Comparison of ENCODE assay signal across 1 cellular context in the genomic region with DNA sequence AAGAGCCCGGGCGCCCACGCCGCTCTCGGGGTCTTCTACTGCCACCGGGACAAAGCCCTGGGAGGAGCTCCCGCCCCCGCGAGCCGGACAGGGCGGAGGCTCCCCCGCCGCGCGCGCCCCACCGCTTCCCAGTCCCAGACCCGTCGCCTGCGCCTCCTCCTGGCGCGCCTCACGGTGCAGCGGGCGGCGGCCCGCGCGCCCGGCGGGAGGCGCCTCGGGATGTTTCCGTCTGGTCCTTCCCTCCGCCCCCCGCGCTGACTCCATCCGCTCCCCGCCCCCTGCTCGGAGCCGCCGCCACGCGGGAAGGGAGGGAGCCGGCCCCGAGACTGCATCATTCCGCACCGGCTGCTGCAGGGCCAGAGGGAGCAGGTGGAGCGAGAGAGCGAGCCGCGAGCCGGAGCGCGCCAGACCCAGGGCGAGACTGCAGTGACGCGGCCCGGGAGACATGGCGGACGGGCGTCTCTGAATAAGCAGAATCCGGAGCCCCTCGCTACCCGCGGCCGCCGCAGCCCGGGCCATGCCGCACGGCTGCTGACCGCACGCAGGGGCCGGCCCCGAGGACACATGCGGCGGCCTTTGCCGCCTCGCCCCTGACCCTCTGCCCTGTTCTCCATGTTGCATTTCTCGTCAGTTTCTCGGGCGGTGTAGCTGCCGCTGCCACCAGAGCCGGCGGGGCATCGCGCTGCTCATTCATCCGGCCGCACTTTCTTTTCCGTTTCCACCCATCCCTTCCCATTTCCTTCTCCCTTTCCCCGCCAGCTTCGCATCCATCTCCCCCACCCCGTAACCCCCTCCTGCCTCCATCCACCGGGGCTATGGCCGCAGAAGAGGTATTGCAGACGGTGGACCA.
TF ChIP-seq lines count a peak whose summit lies in the region.

A gene (plus strand): TSS at position 331 of the 850 bp plus-strand sequence. CDS start 485 bp downstream, at position 816.

TF ChIP-seq in K562, 482 proteins besides CTCF, POLR2A, EP300 and RAD21 (continued from another document and continues in another):
- TF ChIP-seq, protein P1, sequence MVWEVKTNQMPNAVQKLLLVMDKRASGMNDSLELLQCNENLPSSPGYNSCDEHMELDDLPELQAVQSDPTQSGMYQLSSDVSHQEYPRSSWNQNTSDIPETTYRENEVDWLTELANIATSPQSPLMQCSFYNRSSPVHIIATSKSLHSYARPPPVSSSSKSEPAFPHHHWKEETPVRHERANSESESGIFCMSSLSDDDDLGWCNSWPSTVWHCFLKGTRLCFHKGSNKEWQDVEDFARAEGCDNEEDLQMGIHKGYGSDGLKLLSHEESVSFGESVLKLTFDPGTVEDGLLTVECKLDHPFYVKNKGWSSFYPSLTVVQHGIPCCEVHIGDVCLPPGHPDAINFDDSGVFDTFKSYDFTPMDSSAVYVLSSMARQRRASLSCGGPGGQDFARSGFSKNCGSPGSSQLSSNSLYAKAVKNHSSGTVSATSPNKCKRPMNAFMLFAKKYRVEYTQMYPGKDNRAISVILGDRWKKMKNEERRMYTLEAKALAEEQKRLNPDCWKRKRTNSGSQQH (CRISPR knock-in tag; IDR thresholded peaks at IDR 0.05): no peak
- TF ChIP-seq MTA1 (IDR thresholded peaks at IDR 0.05; ENCODE audit: borderline replicate concordance): no peak
- TF ChIP-seq, protein P2, sequence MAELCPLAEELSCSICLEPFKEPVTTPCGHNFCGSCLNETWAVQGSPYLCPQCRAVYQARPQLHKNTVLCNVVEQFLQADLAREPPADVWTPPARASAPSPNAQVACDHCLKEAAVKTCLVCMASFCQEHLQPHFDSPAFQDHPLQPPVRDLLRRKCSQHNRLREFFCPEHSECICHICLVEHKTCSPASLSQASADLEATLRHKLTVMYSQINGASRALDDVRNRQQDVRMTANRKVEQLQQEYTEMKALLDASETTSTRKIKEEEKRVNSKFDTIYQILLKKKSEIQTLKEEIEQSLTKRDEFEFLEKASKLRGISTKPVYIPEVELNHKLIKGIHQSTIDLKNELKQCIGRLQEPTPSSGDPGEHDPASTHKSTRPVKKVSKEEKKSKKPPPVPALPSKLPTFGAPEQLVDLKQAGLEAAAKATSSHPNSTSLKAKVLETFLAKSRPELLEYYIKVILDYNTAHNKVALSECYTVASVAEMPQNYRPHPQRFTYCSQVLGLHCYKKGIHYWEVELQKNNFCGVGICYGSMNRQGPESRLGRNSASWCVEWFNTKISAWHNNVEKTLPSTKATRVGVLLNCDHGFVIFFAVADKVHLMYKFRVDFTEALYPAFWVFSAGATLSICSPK (IDR thresholded peaks at IDR 0.05; ENCODE audit: borderline replicate concordance): no peak
- TF ChIP-seq ZBTB8A (IDR thresholded peaks at IDR 0.05; ENCODE audit: partially characterized antibody): no peak
- peak; percentile 16; the same call in 1 of the 2 replicates for TF ChIP-seq MBD2 (IDR thresholded peaks at IDR 0.05; ENCODE audit: borderline replicate concordance, low read depth)
- TF ChIP-seq ZKSCAN1 (IDR thresholded peaks at IDR 0.05; ENCODE audit: low read depth, low read length): no peak
- no peak for TF ChIP-seq ZNF707 (CRISPR knock-in tag; conservative IDR thresholded peaks at IDR 0.05)
- no peak for TF ChIP-seq MTA2 (IDR thresholded peaks at IDR 0.05; ENCODE audit: low read depth)
- no peak for TF ChIP-seq MCM5 (IDR thresholded peaks at IDR 0.05; ENCODE audit: low read depth)
- TF ChIP-seq NFYB (IDR thresholded peaks at IDR 0.05; ENCODE audit: extremely low read depth, insufficient read length): no peak
- TF ChIP-seq CHD1 (IDR thresholded peaks at IDR 0.05; ENCODE audit: low read length): no peak
- TF ChIP-seq SIX5 (IDR thresholded peaks at IDR 0.05; ENCODE audit: borderline replicate concordance in 1 of 2, insufficient read depth in 1 of 2, low read depth in 1 of 2, low read length in 2 of 2): no peak
- no peak for TF ChIP-seq ARNT (IDR thresholded peaks at IDR 0.05)
- 0 out of 2 replicates have a peak, but pooled peaks have one; percentile 24 for TF ChIP-seq ZNF384 (IDR thresholded peaks at IDR 0.05; ENCODE audit: low read depth, low read length)
- no peak for TF ChIP-seq CHCHD3 (CRISPR knock-in tag; IDR thresholded peaks at IDR 0.05)
- TF ChIP-seq E2F3 (CRISPR knock-in tag; IDR thresholded peaks at IDR 0.05): peak; percentile 68; the same call in 1 of the 2 replicates
- no peak for TF ChIP-seq ZNF324 (CRISPR knock-in tag; IDR thresholded peaks at IDR 0.05)
- TF ChIP-seq, protein P3, sequence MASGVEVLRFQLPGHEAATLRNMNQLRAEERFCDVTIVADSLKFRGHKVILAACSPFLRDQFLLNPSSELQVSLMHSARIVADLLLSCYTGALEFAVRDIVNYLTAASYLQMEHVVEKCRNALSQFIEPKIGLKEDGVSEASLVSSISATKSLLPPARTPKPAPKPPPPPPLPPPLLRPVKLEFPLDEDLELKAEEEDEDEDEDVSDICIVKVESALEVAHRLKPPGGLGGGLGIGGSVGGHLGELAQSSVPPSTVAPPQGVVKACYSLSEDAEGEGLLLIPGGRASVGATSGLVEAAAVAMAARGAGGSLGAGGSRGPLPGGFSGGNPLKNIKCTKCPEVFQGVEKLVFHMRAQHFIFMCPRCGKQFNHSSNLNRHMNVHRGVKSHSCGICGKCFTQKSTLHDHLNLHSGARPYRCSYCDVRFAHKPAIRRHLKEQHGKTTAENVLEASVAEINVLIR (CRISPR knock-in tag; IDR thresholded peaks at IDR 0.05): no peak
- TF ChIP-seq, protein P4, sequence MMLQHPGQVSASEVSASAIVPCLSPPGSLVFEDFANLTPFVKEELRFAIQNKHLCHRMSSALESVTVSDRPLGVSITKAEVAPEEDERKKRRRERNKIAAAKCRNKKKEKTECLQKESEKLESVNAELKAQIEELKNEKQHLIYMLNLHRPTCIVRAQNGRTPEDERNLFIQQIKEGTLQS (IDR thresholded peaks at IDR 0.05): no peak
- TF ChIP-seq, protein P4 (CRISPR knock-in tag; conservative IDR thresholded peaks at IDR 0.05): no peak
- TF ChIP-seq DMBX1 (CRISPR knock-in tag; IDR thresholded peaks at IDR 0.05; ENCODE audit: borderline replicate concordance): no peak
- TF ChIP-seq ARID2 (IDR thresholded peaks at IDR 0.05): no peak
- TF ChIP-seq, protein P5, sequence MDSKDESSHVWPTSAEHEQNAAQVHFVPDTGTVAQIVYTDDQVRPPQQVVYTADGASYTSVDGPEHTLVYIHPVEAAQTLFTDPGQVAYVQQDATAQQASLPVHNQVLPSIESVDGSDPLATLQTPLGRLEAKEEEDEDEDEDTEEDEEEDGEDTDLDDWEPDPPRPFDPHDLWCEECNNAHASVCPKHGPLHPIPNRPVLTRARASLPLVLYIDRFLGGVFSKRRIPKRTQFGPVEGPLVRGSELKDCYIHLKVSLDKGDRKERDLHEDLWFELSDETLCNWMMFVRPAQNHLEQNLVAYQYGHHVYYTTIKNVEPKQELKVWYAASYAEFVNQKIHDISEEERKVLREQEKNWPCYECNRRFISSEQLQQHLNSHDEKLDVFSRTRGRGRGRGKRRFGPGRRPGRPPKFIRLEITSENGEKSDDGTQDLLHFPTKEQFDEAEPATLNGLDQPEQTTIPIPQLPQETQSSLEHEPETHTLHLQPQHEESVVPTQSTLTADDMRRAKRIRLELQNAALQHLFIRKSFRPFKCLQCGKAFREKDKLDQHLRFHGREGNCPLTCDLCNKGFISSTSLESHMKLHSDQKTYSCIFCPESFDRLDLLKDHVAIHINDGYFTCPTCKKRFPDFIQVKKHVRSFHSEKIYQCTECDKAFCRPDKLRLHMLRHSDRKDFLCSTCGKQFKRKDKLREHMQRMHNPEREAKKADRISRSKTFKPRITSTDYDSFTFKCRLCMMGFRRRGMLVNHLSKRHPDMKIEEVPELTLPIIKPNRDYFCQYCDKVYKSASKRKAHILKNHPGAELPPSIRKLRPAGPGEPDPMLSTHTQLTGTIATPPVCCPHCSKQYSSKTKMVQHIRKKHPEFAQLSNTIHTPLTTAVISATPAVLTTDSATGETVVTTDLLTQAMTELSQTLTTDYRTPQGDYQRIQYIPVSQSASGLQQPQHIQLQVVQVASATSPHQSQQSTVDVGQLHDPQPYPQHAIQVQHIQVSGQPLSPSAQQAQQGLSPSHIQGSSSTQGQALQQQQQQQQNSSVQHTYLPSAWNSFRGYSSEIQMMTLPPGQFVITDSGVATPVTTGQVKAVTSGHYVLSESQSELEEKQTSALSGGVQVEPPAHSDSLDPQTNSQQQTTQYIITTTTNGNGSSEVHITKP (IDR thresholded peaks at IDR 0.05; ENCODE audit: partially characterized antibody): peak; percentile 35
- no peak for TF ChIP-seq SREBF1 (IDR thresholded peaks at IDR 0.05; ENCODE audit: borderline replicate concordance, low read depth, low read length)
- TF ChIP-seq, protein P6, sequence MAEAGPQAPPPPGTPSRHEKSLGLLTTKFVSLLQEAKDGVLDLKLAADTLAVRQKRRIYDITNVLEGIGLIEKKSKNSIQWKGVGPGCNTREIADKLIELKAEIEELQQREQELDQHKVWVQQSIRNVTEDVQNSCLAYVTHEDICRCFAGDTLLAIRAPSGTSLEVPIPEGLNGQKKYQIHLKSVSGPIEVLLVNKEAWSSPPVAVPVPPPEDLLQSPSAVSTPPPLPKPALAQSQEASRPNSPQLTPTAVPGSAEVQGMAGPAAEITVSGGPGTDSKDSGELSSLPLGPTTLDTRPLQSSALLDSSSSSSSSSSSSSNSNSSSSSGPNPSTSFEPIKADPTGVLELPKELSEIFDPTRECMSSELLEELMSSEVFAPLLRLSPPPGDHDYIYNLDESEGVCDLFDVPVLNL (CRISPR knock-in tag; IDR thresholded peaks at IDR 0.05; ENCODE audit: low read depth): no peak
- peak; percentile 57; the same call in 1 of the 2 replicates for TF ChIP-seq FOSL1 (tag; conservative IDR thresholded peaks at IDR 0.05)
- TF ChIP-seq BRCA1 (IDR thresholded peaks at IDR 0.05): no peak
- TF ChIP-seq BRCA1 (CRISPR knock-in tag; IDR thresholded peaks at IDR 0.05): no peak
- TF ChIP-seq, protein P7, sequence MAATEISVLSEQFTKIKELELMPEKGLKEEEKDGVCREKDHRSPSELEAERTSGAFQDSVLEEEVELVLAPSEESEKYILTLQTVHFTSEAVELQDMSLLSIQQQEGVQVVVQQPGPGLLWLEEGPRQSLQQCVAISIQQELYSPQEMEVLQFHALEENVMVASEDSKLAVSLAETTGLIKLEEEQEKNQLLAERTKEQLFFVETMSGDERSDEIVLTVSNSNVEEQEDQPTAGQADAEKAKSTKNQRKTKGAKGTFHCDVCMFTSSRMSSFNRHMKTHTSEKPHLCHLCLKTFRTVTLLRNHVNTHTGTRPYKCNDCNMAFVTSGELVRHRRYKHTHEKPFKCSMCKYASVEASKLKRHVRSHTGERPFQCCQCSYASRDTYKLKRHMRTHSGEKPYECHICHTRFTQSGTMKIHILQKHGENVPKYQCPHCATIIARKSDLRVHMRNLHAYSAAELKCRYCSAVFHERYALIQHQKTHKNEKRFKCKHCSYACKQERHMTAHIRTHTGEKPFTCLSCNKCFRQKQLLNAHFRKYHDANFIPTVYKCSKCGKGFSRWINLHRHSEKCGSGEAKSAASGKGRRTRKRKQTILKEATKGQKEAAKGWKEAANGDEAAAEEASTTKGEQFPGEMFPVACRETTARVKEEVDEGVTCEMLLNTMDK (IDR thresholded peaks at IDR 0.05; ENCODE audit: borderline replicate concordance, insufficient read depth, low read depth, low read length, poor library complexity, severe bottlenecking): peak; percentile 87
- peak; percentile 76; the same call in 1 of the 2 replicates for TF ChIP-seq PHF8 (IDR thresholded peaks at IDR 0.05; ENCODE audit: borderline replicate concordance, low read length)
- TF ChIP-seq ZNF444 (CRISPR knock-in tag; IDR thresholded peaks at IDR 0.05): no peak
- TF ChIP-seq, protein P8, sequence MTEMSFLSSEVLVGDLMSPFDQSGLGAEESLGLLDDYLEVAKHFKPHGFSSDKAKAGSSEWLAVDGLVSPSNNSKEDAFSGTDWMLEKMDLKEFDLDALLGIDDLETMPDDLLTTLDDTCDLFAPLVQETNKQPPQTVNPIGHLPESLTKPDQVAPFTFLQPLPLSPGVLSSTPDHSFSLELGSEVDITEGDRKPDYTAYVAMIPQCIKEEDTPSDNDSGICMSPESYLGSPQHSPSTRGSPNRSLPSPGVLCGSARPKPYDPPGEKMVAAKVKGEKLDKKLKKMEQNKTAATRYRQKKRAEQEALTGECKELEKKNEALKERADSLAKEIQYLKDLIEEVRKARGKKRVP (CRISPR knock-in tag; IDR thresholded peaks at IDR 0.05): no peak
- no peak for TF ChIP-seq EHMT2 (IDR thresholded peaks at IDR 0.05)
- TF ChIP-seq, protein P9, sequence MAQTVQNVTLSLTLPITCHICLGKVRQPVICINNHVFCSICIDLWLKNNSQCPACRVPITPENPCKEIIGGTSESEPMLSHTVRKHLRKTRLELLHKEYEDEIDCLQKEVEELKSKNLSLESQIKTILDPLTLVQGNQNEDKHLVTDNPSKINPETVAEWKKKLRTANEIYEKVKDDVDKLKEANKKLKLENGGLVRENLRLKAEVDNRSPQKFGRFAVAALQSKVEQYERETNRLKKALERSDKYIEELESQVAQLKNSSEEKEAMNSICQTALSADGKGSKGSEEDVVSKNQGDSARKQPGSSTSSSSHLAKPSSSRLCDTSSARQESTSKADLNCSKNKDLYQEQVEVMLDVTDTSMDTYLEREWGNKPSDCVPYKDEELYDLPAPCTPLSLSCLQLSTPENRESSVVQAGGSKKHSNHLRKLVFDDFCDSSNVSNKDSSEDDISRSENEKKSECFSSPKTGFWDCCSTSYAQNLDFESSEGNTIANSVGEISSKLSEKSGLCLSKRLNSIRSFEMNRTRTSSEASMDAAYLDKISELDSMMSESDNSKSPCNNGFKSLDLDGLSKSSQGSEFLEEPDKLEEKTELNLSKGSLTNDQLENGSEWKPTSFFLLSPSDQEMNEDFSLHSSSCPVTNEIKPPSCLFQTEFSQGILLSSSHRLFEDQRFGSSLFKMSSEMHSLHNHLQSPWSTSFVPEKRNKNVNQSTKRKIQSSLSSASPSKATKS (CRISPR knock-in tag; IDR thresholded peaks at IDR 0.05): no peak
- TF ChIP-seq U2AF1 (optimal IDR thresholded peaks at IDR 0.05; ENCODE audit: low read depth, low read length): peak; percentile 36
- TF ChIP-seq, protein P10, sequence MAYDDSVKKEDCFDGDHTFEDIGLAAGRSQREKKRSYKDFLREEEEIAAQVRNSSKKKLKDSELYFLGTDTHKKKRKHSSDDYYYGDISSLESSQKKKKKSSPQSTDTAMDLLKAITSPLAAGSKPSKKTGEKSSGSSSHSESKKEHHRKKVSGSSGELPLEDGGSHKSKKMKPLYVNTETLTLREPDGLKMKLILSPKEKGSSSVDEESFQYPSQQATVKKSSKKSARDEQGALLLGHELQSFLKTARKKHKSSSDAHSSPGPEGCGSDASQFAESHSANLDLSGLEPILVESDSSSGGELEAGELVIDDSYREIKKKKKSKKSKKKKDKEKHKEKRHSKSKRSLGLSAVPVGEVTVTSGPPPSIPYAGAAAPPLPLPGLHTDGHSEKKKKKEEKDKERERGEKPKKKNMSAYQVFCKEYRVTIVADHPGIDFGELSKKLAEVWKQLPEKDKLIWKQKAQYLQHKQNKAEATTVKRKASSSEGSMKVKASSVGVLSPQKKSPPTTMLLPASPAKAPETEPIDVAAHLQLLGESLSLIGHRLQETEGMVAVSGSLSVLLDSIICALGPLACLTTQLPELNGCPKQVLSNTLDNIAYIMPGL (CRISPR knock-in tag; IDR thresholded peaks at IDR 0.05): no peak
- TF ChIP-seq KDM5B (IDR thresholded peaks at IDR 0.05; ENCODE audit: insufficient replicate concordance, low read depth, low read length): peak; percentile 83
- TF ChIP-seq RCOR1 (IDR thresholded peaks at IDR 0.05; ENCODE audit: borderline replicate concordance in 1 of 2, low read depth in 2 of 2, low read length in 2 of 2): peak in 1 of 2 experiments; percentile 85; a peak in 1 of 4 replicates
- no peak for TF ChIP-seq RBM34 (IDR thresholded peaks at IDR 0.05; ENCODE audit: borderline replicate concordance, insufficient read depth, low read length)
- TF ChIP-seq HNRNPUL1 (IDR thresholded peaks at IDR 0.05; ENCODE audit: low read length): no peak
- no peak for TF ChIP-seq SLC30A9 (CRISPR knock-in tag; IDR thresholded peaks at IDR 0.05)
- no peak for TF ChIP-seq ZNF589 (CRISPR knock-in tag; IDR thresholded peaks at IDR 0.05; ENCODE audit: low read depth)
